In genomic region chrX:9148626-9149385, GRCh38 we compare ENCODE assay signal across 2 cellular contexts.
A peak's percentile ranks its signal among the peaks of the same experiment; 100 is the strongest.
TF ChIP-seq lines count a peak whose summit lies in the region.

No MANE protein-coding gene starts in this region.

TF ChIP-seq in A549, 52 proteins besides CTCF, POLR2A, EP300 and RAD21:
- no peak for TF ChIP-seq TP53 (CRISPR knock-in tag; IDR thresholded peaks at IDR 0.05)
- TF ChIP-seq MAFK (IDR thresholded peaks at IDR 0.05; ENCODE audit: partially characterized antibody): peak; percentile 71
TF ChIP-seq in A549: peak in this region for 1.

TF ChIP-seq in H1, 55 proteins besides CTCF, POLR2A, EP300 and RAD21:
- no peak for TF ChIP-seq HDAC6 (IDR thresholded peaks at IDR 0.05; ENCODE audit: low read depth, low read length)
- no peak for TF ChIP-seq USF2 (IDR thresholded peaks at IDR 0.05; ENCODE audit: low read length)
- no peak for TF ChIP-seq CHD2 (IDR thresholded peaks at IDR 0.05; ENCODE audit: low read length)
- no peak for TF ChIP-seq CBX5 (IDR thresholded peaks at IDR 0.05; ENCODE audit: low read depth, low read length)
- no peak for TF ChIP-seq POU5F1 (IDR thresholded peaks at IDR 0.05; ENCODE audit: low read depth, low read length)
- no peak for TF ChIP-seq EGR1 (IDR thresholded peaks at IDR 0.05; ENCODE audit: borderline replicate concordance, low read depth, low read length)
- no peak for TF ChIP-seq RBBP5 (IDR thresholded peaks at IDR 0.05; ENCODE audit: borderline replicate concordance, low read depth, low read length)
- TF ChIP-seq TBP (IDR thresholded peaks at IDR 0.05; ENCODE audit: low read depth, low read length): no peak
- TF ChIP-seq BCL11A (IDR thresholded peaks at IDR 0.05; ENCODE audit: low read depth in 2 of 2, low read length in 2 of 2): no peak
- TF ChIP-seq FOSL1 (IDR thresholded peaks at IDR 0.05; ENCODE audit: insufficient read depth, low read depth, low read length): no peak
- TF ChIP-seq SIRT6 (IDR thresholded peaks at IDR 0.05; ENCODE audit: low read length): no peak
- TF ChIP-seq NRF1 (IDR thresholded peaks at IDR 0.05; ENCODE audit: low read depth, low read length): no peak
- no peak for TF ChIP-seq TAF7 (optimal IDR thresholded peaks at IDR 0.05; ENCODE audit: borderline replicate concordance, low read depth, low read length)
- no peak for TF ChIP-seq GTF2F1 (IDR thresholded peaks at IDR 0.05; ENCODE audit: borderline replicate concordance, low read depth, low read length)
- TF ChIP-seq POLR2AphosphoS5 (IDR thresholded peaks at IDR 0.05; ENCODE audit: low read depth, low read length): no peak
- peak; percentile 60; the same call in 1 of the 2 replicates for TF ChIP-seq JUN (IDR thresholded peaks at IDR 0.05; ENCODE audit: low read depth, low read length)
- no peak for TF ChIP-seq RFX5 (IDR thresholded peaks at IDR 0.05; ENCODE audit: borderline replicate concordance, low read depth, low read length)
- TF ChIP-seq TCF12 (IDR thresholded peaks at IDR 0.05; ENCODE audit: low read depth, low read length): no peak
- no peak for TF ChIP-seq E2F6 (IDR thresholded peaks at IDR 0.05)
- no peak for TF ChIP-seq SIN3A (conservative IDR thresholded peaks at IDR 0.05 in 1 of 2, IDR thresholded peaks at IDR 0.05 in 1 of 2; ENCODE audit: low read depth in 1 of 2, low read length in 2 of 2)
- no peak for TF ChIP-seq SAP30 (IDR thresholded peaks at IDR 0.05; ENCODE audit: insufficient read depth, insufficient replicate concordance, low read length)
- no peak for TF ChIP-seq GABPA (IDR thresholded peaks at IDR 0.05; ENCODE audit: borderline replicate concordance, insufficient read depth, low read length)
- TF ChIP-seq PHF8 (conservative IDR thresholded peaks at IDR 0.05; ENCODE audit: low read depth, low read length): no peak
- TF ChIP-seq SRF (IDR thresholded peaks at IDR 0.05; ENCODE audit: low read depth, low read length): peak; percentile 71
- TF ChIP-seq ZNF274 (IDR thresholded peaks at IDR 0.05; ENCODE audit: borderline replicate concordance, extremely low read depth, low read length): no peak
- TF ChIP-seq ATF3 (IDR thresholded peaks at IDR 0.05; ENCODE audit: insufficient read depth, low read depth, low read length): no peak
- TF ChIP-seq RNF2 (IDR thresholded peaks at IDR 0.05; ENCODE audit: borderline replicate concordance, low read depth, low read length, missing control alignments, poor library complexity, severe bottlenecking): no peak
- no peak for TF ChIP-seq KDM4A (IDR thresholded peaks at IDR 0.05; ENCODE audit: low read depth, low read length, severe bottlenecking)
- TF ChIP-seq SP2 (IDR thresholded peaks at IDR 0.05; ENCODE audit: low read length): no peak
- TF ChIP-seq TEAD4 (IDR thresholded peaks at IDR 0.05; ENCODE audit: low read depth, low read length): peak; percentile 65
- TF ChIP-seq MAX (IDR thresholded peaks at IDR 0.05): no peak
- TF ChIP-seq KDM5A (IDR thresholded peaks at IDR 0.05; ENCODE audit: low read length): no peak
- no peak for TF ChIP-seq TAF1 (IDR thresholded peaks at IDR 0.05; ENCODE audit: low read depth, low read length)
- TF ChIP-seq SP1 (IDR thresholded peaks at IDR 0.05; ENCODE audit: low read depth, low read length): no peak
- TF ChIP-seq CHD1 (IDR thresholded peaks at IDR 0.05; ENCODE audit: low read depth, low read length): no peak
- TF ChIP-seq BACH1 (IDR thresholded peaks at IDR 0.05; ENCODE audit: low read length): peak; percentile 98
- TF ChIP-seq CEBPB (IDR thresholded peaks at IDR 0.05; ENCODE audit: low read depth, low read length): no peak
- no peak for TF ChIP-seq CREB1 (IDR thresholded peaks at IDR 0.05)
- no peak for TF ChIP-seq CTBP2 (IDR thresholded peaks at IDR 0.05; ENCODE audit: borderline replicate concordance, insufficient read depth, insufficient read length, low read length)
- no peak for TF ChIP-seq SIX5 (IDR thresholded peaks at IDR 0.05; ENCODE audit: low read depth, low read length)
- TF ChIP-seq YY1 (IDR thresholded peaks at IDR 0.05; ENCODE audit: low read depth, low read length): no peak
- no peak for TF ChIP-seq KDM1A (IDR thresholded peaks at IDR 0.05; ENCODE audit: borderline replicate concordance, low read length)
- no peak for TF ChIP-seq BRCA1 (IDR thresholded peaks at IDR 0.05; ENCODE audit: low read depth, low read length)
- peak; percentile 90 for TF ChIP-seq NANOG (IDR thresholded peaks at IDR 0.05; ENCODE audit: insufficient read depth, low read depth, low read length, poor library complexity, severe bottlenecking)
- peak; percentile 91 for TF ChIP-seq MAFK (IDR thresholded peaks at IDR 0.05; ENCODE audit: low read depth, low read length)
- TF ChIP-seq HDAC2 (IDR thresholded peaks at IDR 0.05; ENCODE audit: borderline replicate concordance in 1 of 2, low read depth in 2 of 2, low read length in 2 of 2): no peak
- TF ChIP-seq JUND (IDR thresholded peaks at IDR 0.05; ENCODE audit: low read length): peak; percentile 56; the same call in 1 of the 2 replicates
- TF ChIP-seq CHD7 (IDR thresholded peaks at IDR 0.05; ENCODE audit: insufficient replicate concordance, low read length): no peak
- no peak for TF ChIP-seq EZH2 (IDR thresholded peaks at IDR 0.05; ENCODE audit: low read depth, low read length, severe bottlenecking)
- TF ChIP-seq SUZ12 (IDR thresholded peaks at IDR 0.05; ENCODE audit: low read length): no peak
